In the genomic region with DNA sequence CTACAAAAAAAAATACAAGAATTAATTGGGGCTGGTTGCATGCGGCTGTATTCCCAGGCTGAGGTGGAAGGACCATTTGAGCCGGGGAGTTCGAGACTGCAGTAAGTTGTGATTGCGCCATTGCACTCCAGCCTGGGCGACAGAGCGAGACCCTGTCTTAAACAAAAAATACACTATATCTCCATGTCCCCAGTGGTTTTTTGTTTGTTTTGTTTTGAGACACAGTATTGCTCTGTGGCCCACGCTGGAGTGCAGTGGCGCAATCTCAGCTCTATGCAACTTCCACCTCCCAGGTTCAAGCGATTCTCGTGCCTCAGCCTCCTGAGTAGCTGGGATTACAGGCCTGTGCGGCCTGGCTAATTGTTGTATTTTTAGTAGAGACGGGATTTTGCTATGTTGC, we compare ENCODE assay signal across 1 cellular context.
TF ChIP-seq lines count a peak whose summit lies in the region.

No MANE protein-coding gene starts in this region.

TF ChIP-seq in H1, 55 proteins besides CTCF, POLR2A, EP300 and RAD21:
- no peak for TF ChIP-seq SP1 (IDR thresholded peaks at IDR 0.05; ENCODE audit: low read depth, low read length)
- no peak for TF ChIP-seq KDM4A (IDR thresholded peaks at IDR 0.05; ENCODE audit: low read depth, low read length, severe bottlenecking)
- no peak for TF ChIP-seq EZH2 (IDR thresholded peaks at IDR 0.05; ENCODE audit: low read depth, low read length, severe bottlenecking)
- TF ChIP-seq CTBP2 (IDR thresholded peaks at IDR 0.05; ENCODE audit: borderline replicate concordance, insufficient read depth, insufficient read length, low read length): no peak
- TF ChIP-seq PHF8 (conservative IDR thresholded peaks at IDR 0.05; ENCODE audit: low read depth, low read length): no peak
- no peak for TF ChIP-seq CREB1 (IDR thresholded peaks at IDR 0.05)
- no peak for TF ChIP-seq SAP30 (IDR thresholded peaks at IDR 0.05; ENCODE audit: insufficient read depth, insufficient replicate concordance, low read length)
- no peak for TF ChIP-seq SUZ12 (IDR thresholded peaks at IDR 0.05; ENCODE audit: low read length)
- no peak for TF ChIP-seq BCL11A (IDR thresholded peaks at IDR 0.05; ENCODE audit: low read depth in 2 of 2, low read length in 2 of 2)
- no peak for TF ChIP-seq JUND (IDR thresholded peaks at IDR 0.05; ENCODE audit: low read length)
- TF ChIP-seq GTF2F1 (IDR thresholded peaks at IDR 0.05; ENCODE audit: borderline replicate concordance, low read depth, low read length): no peak
- no peak for TF ChIP-seq BRCA1 (IDR thresholded peaks at IDR 0.05; ENCODE audit: low read depth, low read length)
- no peak for TF ChIP-seq FOSL1 (IDR thresholded peaks at IDR 0.05; ENCODE audit: insufficient read depth, low read depth, low read length)
- TF ChIP-seq, protein P1, sequence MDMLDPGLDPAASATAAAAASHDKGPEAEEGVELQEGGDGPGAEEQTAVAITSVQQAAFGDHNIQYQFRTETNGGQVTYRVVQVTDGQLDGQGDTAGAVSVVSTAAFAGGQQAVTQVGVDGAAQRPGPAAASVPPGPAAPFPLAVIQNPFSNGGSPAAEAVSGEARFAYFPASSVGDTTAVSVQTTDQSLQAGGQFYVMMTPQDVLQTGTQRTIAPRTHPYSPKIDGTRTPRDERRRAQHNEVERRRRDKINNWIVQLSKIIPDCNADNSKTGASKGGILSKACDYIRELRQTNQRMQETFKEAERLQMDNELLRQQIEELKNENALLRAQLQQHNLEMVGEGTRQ (IDR thresholded peaks at IDR 0.05; ENCODE audit: low read length): no peak
- TF ChIP-seq HDAC6 (IDR thresholded peaks at IDR 0.05; ENCODE audit: low read depth, low read length): no peak
- TF ChIP-seq YY1 (IDR thresholded peaks at IDR 0.05; ENCODE audit: low read depth, low read length): no peak
- no peak for TF ChIP-seq MAX (IDR thresholded peaks at IDR 0.05)
